In genomic region chr12:56632701-56633464, GRCh38 we compare ENCODE assay signal across 9 cellular contexts. TPM values are rescaled to one million over a fixed set of nuclear protein-coding genes. Genes with fewer than 3 reads are reported as not detected.
DNase-seq lines count a peak whose midpoint lies in the region; ATAC-seq and TF ChIP-seq lines count a peak whose summit lies in the region.
"Had no signal": no experiment of that assay in that cellular context is flagged by ENCODE, and none has a peak within 500 bp of the region (broad histone marks: within the 10 kb centered on the region; RNA-seq: fewer than 3 reads in every experiment).

No MANE protein-coding gene starts in this region.

- POLR2A ChIA-PET in AG04450 (lab: Yijun Ruan, JAX), result interaction anchor here (0.6 kb wide), 2 partner anchors 48 to 706 kb away, joined by 6 to 12 read pairs; no protein-coding TSS in a partner anchor
- POLR2A ChIA-PET in naive thymus-derived CD8-positive, alpha-beta T cell (lab: Charles Lee), result interaction anchor here (0.5 to 11.5 kb wide), 4 partner anchors 13 to 118 kb away, joined by 3 to 218 read pairs (median 39); partner anchors contain the start of genes ATP5F1B, NACA and PTGES3

- TF ChIP-seq CTCF in AG04450 (IDR thresholded peaks at IDR 0.05; ENCODE audit: low read depth, low read length) (no peak), colonic mucosa (IDR thresholded peaks at IDR 0.05) (no peak)

- H3K27me3 ChIP-seq in AG04450 (ENCODE audit: control insufficient read depth, insufficient read depth, low read length) (no peaks in the 10 kb centered on the region), Karpas-422 (ENCODE audit: low read length) (no peaks in the 10 kb centered on the region), colonic mucosa (no peaks in the 10 kb centered on the region)
- H3K27me3 ChIP-seq: SJSA1 had no signal

- H3K4me3 ChIP-seq in AG04450 (ENCODE audit: low read depth, low read length), result peak overlapping the region; percentile 44
- H3K4me3 ChIP-seq in Karpas-422 (ENCODE audit: low read length), result peak overlapping the region; percentile 74
- H3K4me3 ChIP-seq in colonic mucosa, result peak overlapping the region; percentile 6
- H3K4me3 ChIP-seq: SJSA1 had no signal

- CTCF ChIA-PET in AG04450 (lab: Charles Lee), result no interaction called here

- H3K27me3 Mint-ChIP-seq in naive thymus-derived CD8-positive, alpha-beta T cell, result no peaks in the 10 kb centered on the region

- peaks cover 8% of the 10 kb centered on the region; the same call in 1 of the 2 replicates for H4K20me1 ChIP-seq in Karpas-422 (ENCODE audit: insufficient read depth, low read depth, low read length)

- H3K9ac ChIP-seq in Karpas-422 (ENCODE audit: low read length) (peak overlapping the region; percentile 75), colonic mucosa (ENCODE audit: low read depth in 2 of 2, low read length in 2 of 2) (peak overlapping the region; percentile 58 to 85)

- 0 out of 2 replicates have a peak overlapping the region, but pooled peaks have one; percentile 69 for H2AFZ ChIP-seq in Karpas-422 (ENCODE audit: low read length)

- H3K9me2 ChIP-seq in Karpas-422 (replicated peaks; ENCODE audit: insufficient read depth, low read length), result no peaks in the 10 kb centered on the region

- peak overlapping the region in 9 of 10 donors; percentile 66 to 96 (median 90) for H3K27ac Mint-ChIP-seq in naive thymus-derived CD8-positive, alpha-beta T cell

- DNase-seq in AG04450 (ENCODE audit: low read depth, low spot score) (no peak), Karpas-422 (no peak), colonic mucosa (no peak), sciatic nerve (ENCODE audit: low spot score) (no peak), SW 1271 (lab: John Stamatoyannopoulos, UW) (no peak), NCI-H526 treated with DMSO at 0.1 percent for 48 hours (lab: John Stamatoyannopoulos, UW) (no peak)
- DNase-seq in naive thymus-derived CD8-positive, alpha-beta T cell, result no peak

- H3K79me2 ChIP-seq in Karpas-422 (ENCODE audit: low read length), result peaks cover 22% of the 10 kb centered on the region

- peaks cover 0 to 15% (median 5%) of the 10 kb centered on the region in 3 donors for H3K36me3 Mint-ChIP-seq in naive thymus-derived CD8-positive, alpha-beta T cell

- H3K4me3 Mint-ChIP-seq in naive thymus-derived CD8-positive, alpha-beta T cell, result peak overlapping the region; percentile 84 to 99 (median 94)

- no peak for ATAC-seq in naive thymus-derived CD8-positive, alpha-beta T cell
- ATAC-seq in sciatic nerve (no peak), GM18511 (IDR thresholded peaks at IDR 0.05; ENCODE audit: unreplicated experiment) (no peak)

- peaks cover 44 to 84% (median 76%) of the 10 kb centered on the region in 4 donors for H3K4me1 Mint-ChIP-seq in naive thymus-derived CD8-positive, alpha-beta T cell

- H3K27ac ChIP-seq in AG04450 (ENCODE audit: low read depth, low read length) (no peak overlapping the region), Karpas-422 (ENCODE audit: low read length) (peak overlapping the region; percentile 41), colonic mucosa (peak overlapping the region; percentile 54)
- H3K27ac ChIP-seq: SJSA1 had no signal

- H3K4me2 ChIP-seq in Karpas-422 (ENCODE audit: low read depth, low read length, poor library complexity, severe bottlenecking), result peak overlapping the region; percentile 79

- intact Hi-C loops in colonic mucosa (cut with DNase I), result loop anchor here (5.0 kb wide), 1 partner anchor 116 kb away; no protein-coding TSS in a partner anchor
- intact Hi-C loops in sciatic nerve (cut with DNase I), result no loop called here

- no peaks in the 10 kb centered on the region for H3K9me3 Mint-ChIP-seq in naive thymus-derived CD8-positive, alpha-beta T cell

- H3K9me3 ChIP-seq in AG04450 (ENCODE audit: control insufficient read depth, insufficient read depth, low read length) (peaks cover 4% of the 10 kb centered on the region; the same call in 1 of the 2 replicates), Karpas-422 (ENCODE audit: low read length) (no peaks in the 10 kb centered on the region), colonic mucosa (no peaks in the 10 kb centered on the region)
- H3K9me3 ChIP-seq: SJSA1 had no signal

- H3K4me1 ChIP-seq in Karpas-422 (ENCODE audit: low read length) (peaks cover 74% of the 10 kb centered on the region), colonic mucosa (peaks cover 20% of the 10 kb centered on the region)

- peaks cover 4% of the 10 kb centered on the region; the same call in 1 of the 2 replicates for H3K36me3 ChIP-seq in Karpas-422 (ENCODE audit: insufficient read depth, low read length)
- no peaks in the 10 kb centered on the region for H3K36me3 ChIP-seq in colonic mucosa

RNA-seq across cellular contexts. Expression of gene BAZ2A, which starts 2.8 kb away (rescaled TPM):
- polyA plus RNA-seq in AG04450 (2011; rRNA removed), result 43.9 and 52.8 TPM in 2 replicates
- 85.8 and 105 TPM in 2 replicates for polyA minus RNA-seq in AG04450 (2011; rRNA and poly(A)+ RNA removed)
- total RNA-seq in Karpas-422 (2014; rRNA removed; shearing (Covaris generic); ENCODE audit: low replicate concordance), result 43.1 and 48.7 TPM in 2 replicates
- total RNA-seq in colonic mucosa, result 10 to 100 TPM; 85.8 to 99.2 TPM
- total RNA-seq in naive thymus-derived CD8-positive, alpha-beta T cell, result 100 to 1,000 TPM; 198 to 202 TPM
- polyA plus RNA-seq in naive thymus-derived CD8-positive, alpha-beta T cell, result 10 to 100 TPM; 14.3 to 29.5 (median 24.1) TPM
- 148 TPM for total RNA-seq in sciatic nerve

RNA-seq across cellular contexts. Expression of gene ATP5F1B, which starts 12.9 kb away (rescaled TPM):
- 974 and 975 TPM in 2 replicates for polyA plus RNA-seq in AG04450 (2011; rRNA removed)
- polyA minus RNA-seq in AG04450 (2011; rRNA and poly(A)+ RNA removed), result 743 and 921 TPM in 2 replicates
- 520 and 674 TPM in 2 replicates for total RNA-seq in Karpas-422 (2014; rRNA removed; shearing (Covaris generic); ENCODE audit: low replicate concordance)
- total RNA-seq in colonic mucosa, result 1,000 to 10,000 TPM; 1,505 to 1,554 TPM
- 100 to 1,000 TPM; 269 to 285 TPM for total RNA-seq in naive thymus-derived CD8-positive, alpha-beta T cell
- 100 to 1,000 TPM; 724 to 879 (median 771) TPM for polyA plus RNA-seq in naive thymus-derived CD8-positive, alpha-beta T cell
- total RNA-seq in sciatic nerve, result 246 TPM

RNA-seq across cellular contexts. Expression of gene PTGES3, which starts 55.2 kb away (rescaled TPM):
- 80.1 and 112 TPM in 2 replicates for polyA plus RNA-seq in AG04450 (2011; rRNA removed)
- polyA minus RNA-seq in AG04450 (2011; rRNA and poly(A)+ RNA removed), result 18.8 and 44.0 TPM in 2 replicates
- 49.4 and 126 TPM in 2 replicates for total RNA-seq in Karpas-422 (2014; rRNA removed; shearing (Covaris generic); ENCODE audit: low replicate concordance)
- 100 to 1,000 TPM; 242 to 303 TPM for total RNA-seq in colonic mucosa
- total RNA-seq in naive thymus-derived CD8-positive, alpha-beta T cell, result 100 to 1,000 TPM; 179 to 197 TPM
- polyA plus RNA-seq in naive thymus-derived CD8-positive, alpha-beta T cell, result 100 to 1,000 TPM; 229 to 236 (median 234) TPM
- 157 TPM for total RNA-seq in sciatic nerve

Comparison
In these comparisons a context has a peak if more than half of its experiments do, and no peak if none do; other contexts are left out.
1. H3K4me3 ChIP-seq: peak in every context shown above with its lines; median percentile 74 in Karpas-422; 44 in AG04450; 6 in colonic mucosa.